In genomic region chr20:5146302-5146653, GRCh38 we compare ENCODE assay signal across 17 cellular contexts.
"Had no signal": no experiment of that assay in that cellular context is flagged by ENCODE, and none has a peak within 500 bp of the region (broad histone marks: within the 10 kb centered on the region; RNA-seq: fewer than 3 reads in every experiment).

No MANE protein-coding gene starts in this region.

- H3K36me3 Mint-ChIP-seq: WTC11 had no signal

- FAIRE-seq: astrocyte, bronchial epithelial cell, islet of Langerhans had no signal

- H3K9me3 Mint-ChIP-seq: activated CD4-positive, alpha-beta memory T cell treated with anti-CD3 and anti-CD28 coated beads, Interleukin-2, amount 10 ng/mL, durations not matched to agents 7 days and 5 days; activated T-cell treated with anti-CD3 and anti-CD28 coated beads, Interleukin-2, amount 50 U/mL, for 24 hours; effector memory CD8-positive, alpha-beta T cell; WTC11 had no signal

- ATAC-seq: effector memory CD8-positive, alpha-beta T cell; gastroesophageal sphincter; left colon; WTC11 had no signal

- DNase-seq: activated CD4-positive, alpha-beta memory T cell treated with anti-CD3 and anti-CD28 coated beads, Interleukin-2, amount 10 ng/mL, durations not matched to agents 7 days and 5 days; activated CD4-positive, alpha-beta T cell treated with anti-CD3 and anti-CD28 coated beads for 4 hours; activated gamma-delta T cell treated with Interleukin-2 at 50 U/mL for 16 hours; activated T-cell treated with anti-CD3 and anti-CD28 coated beads, Interleukin-2, amount 50 U/mL, for 24 hours; dermis blood vessel endothelial cell; effector memory CD8-positive, alpha-beta T cell; left colon; nucleus accumbens; stimulated activated CD4-positive, alpha-beta T cell treated with anti-CD3 and anti-CD28 coated beads, Interleukin-15, amount 100 ng/mL, for 24 hours; stimulated activated CD4-positive, alpha-beta T cell treated with anti-CD3 and anti-CD28 coated beads, Interleukin-4, amount 100 ng/mL, for 1 hour; stimulated activated naive CD4-positive, alpha-beta T cell; transverse colon had no signal

- H3K4me3 Mint-ChIP-seq: activated CD4-positive, alpha-beta memory T cell treated with anti-CD3 and anti-CD28 coated beads, Interleukin-2, amount 10 ng/mL, durations not matched to agents 7 days and 5 days; activated T-cell treated with anti-CD3 and anti-CD28 coated beads, Interleukin-2, amount 50 U/mL, for 24 hours; WTC11 had no signal

- H3K27me3 Mint-ChIP-seq: activated CD4-positive, alpha-beta memory T cell treated with anti-CD3 and anti-CD28 coated beads, Interleukin-2, amount 10 ng/mL, durations not matched to agents 7 days and 5 days; activated T-cell treated with anti-CD3 and anti-CD28 coated beads, Interleukin-2, amount 50 U/mL, for 24 hours; effector memory CD8-positive, alpha-beta T cell had no signal

- H3K27ac Mint-ChIP-seq: activated CD4-positive, alpha-beta memory T cell treated with anti-CD3 and anti-CD28 coated beads, Interleukin-2, amount 10 ng/mL, durations not matched to agents 7 days and 5 days; activated T-cell treated with anti-CD3 and anti-CD28 coated beads, Interleukin-2, amount 50 U/mL, for 24 hours; WTC11 had no signal
